17 cellular contexts compared by ENCODE assay signal in the genomic region with DNA sequence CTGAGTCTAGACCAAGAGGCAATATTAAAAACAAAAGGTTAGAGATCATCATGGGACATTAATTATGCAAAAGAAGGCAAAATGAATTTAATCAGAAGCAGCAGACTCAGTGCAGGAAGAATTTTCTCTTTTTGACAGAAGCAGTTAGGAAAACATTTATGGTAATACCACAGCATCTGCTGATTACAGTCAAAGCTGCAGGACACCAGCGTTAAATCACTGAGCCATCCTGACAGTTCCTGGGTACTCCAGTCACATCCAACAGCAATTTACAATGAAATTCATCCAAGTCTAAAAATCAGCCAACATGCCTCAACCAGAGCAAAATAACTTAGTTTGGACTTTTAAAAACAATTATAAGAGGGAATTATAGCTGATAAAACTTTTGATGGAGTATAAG.
"Had no signal": no experiment of that assay in that cellular context is flagged by ENCODE, and none has a peak within 500 bp of the region (broad histone marks: within the 10 kb centered on the region; RNA-seq: fewer than 3 reads in every experiment).

No MANE protein-coding gene starts in this region.

- H3K4me1 ChIP-seq: heart right ventricle, thyroid gland, vagina had no signal

- H3K4me3 ChIP-seq: coronary artery, heart right ventricle, thyroid gland, vagina had no signal

- H3K36me3 ChIP-seq: heart right ventricle, thyroid gland, vagina had no signal

- H3K4me3 Mint-ChIP-seq: activated CD8-positive, alpha-beta T cell treated with anti-CD3 and anti-CD28 coated beads, Interleukin-2, amount 10 ng/mL, durations not matched to agents 7 days and 5 days; activated naive CD8-positive, alpha-beta T cell treated with anti-CD3 and anti-CD28 coated beads, Interleukin-2, amount 50 U/mL, for 24 hours; neural crest cell; stimulated activated effector memory CD8-positive, alpha-beta T cell treated with anti-CD3 and anti-CD28 coated beads, Interleukin-12 subunit alpha, Interleukin-12 subunit beta, amount 100 ng/mL, for 72 hours had no signal

- H3K9me3 ChIP-seq: heart right ventricle, thyroid gland, vagina had no signal

- H3K27ac ChIP-seq: coronary artery, heart right ventricle, thyroid gland, vagina had no signal

- H3K27ac Mint-ChIP-seq: activated CD8-positive, alpha-beta T cell treated with anti-CD3 and anti-CD28 coated beads, Interleukin-2, amount 10 ng/mL, durations not matched to agents 7 days and 5 days; activated naive CD8-positive, alpha-beta T cell treated with anti-CD3 and anti-CD28 coated beads, Interleukin-2, amount 50 U/mL, for 24 hours; stimulated activated effector memory CD8-positive, alpha-beta T cell treated with anti-CD3 and anti-CD28 coated beads, Interleukin-12 subunit alpha, Interleukin-12 subunit beta, amount 100 ng/mL, for 72 hours had no signal

- ATAC-seq: activated CD8-positive, alpha-beta T cell treated with anti-CD3 and anti-CD28 coated beads, Interleukin-2, amount 10 ng/mL, durations not matched to agents 7 days and 5 days; activated naive CD8-positive, alpha-beta T cell treated with anti-CD3 and anti-CD28 coated beads, Interleukin-2, amount 50 U/mL, for 24 hours; heart right ventricle; left ventricle myocardium superior; stimulated activated effector memory CD8-positive, alpha-beta T cell treated with anti-CD3 and anti-CD28 coated beads, Interleukin-12 subunit alpha, Interleukin-12 subunit beta, amount 100 ng/mL, for 72 hours had no signal

- H3K4me1 Mint-ChIP-seq: activated naive CD8-positive, alpha-beta T cell treated with anti-CD3 and anti-CD28 coated beads, Interleukin-2, amount 50 U/mL, for 24 hours; stimulated activated effector memory CD8-positive, alpha-beta T cell treated with anti-CD3 and anti-CD28 coated beads, Interleukin-12 subunit alpha, Interleukin-12 subunit beta, amount 100 ng/mL, for 72 hours had no signal

- H3K27me3 Mint-ChIP-seq: activated naive CD8-positive, alpha-beta T cell treated with anti-CD3 and anti-CD28 coated beads, Interleukin-2, amount 50 U/mL, for 24 hours had no signal

- DNase-seq: activated CD4-positive, alpha-beta T cell treated with anti-CD3 and anti-CD28 coated beads for 48 hours; activated CD8-positive, alpha-beta memory T cell treated with anti-CD3 and anti-CD28 coated beads, Interleukin-2, amount 50 U/mL, for 48 hours; activated CD8-positive, alpha-beta T cell treated with anti-CD3 and anti-CD28 coated beads, Interleukin-2, amount 10 ng/mL, durations not matched to agents 7 days and 5 days; activated naive CD4-positive, alpha-beta T cell; activated naive CD8-positive, alpha-beta T cell treated with anti-CD3 and anti-CD28 coated beads, Interleukin-2, amount 50 U/mL, for 24 hours; caudate nucleus; effector CD4-positive, alpha-beta T cell; heart right ventricle; left ventricle myocardium superior; mesendoderm; small intestine; T1000; thyroid gland had no signal

- H3K27me3 ChIP-seq: heart right ventricle, thyroid gland, vagina had no signal

- H3K36me3 Mint-ChIP-seq: stimulated activated effector memory CD8-positive, alpha-beta T cell treated with anti-CD3 and anti-CD28 coated beads, Interleukin-12 subunit alpha, Interleukin-12 subunit beta, amount 100 ng/mL, for 72 hours had no signal
